In genomic region chr16:68285683-68286082, GRCh38 we compare ENCODE assay signal across 12 cellular contexts. TPM values are rescaled to one million over a fixed set of nuclear protein-coding genes. Genes with fewer than 3 reads are reported as not detected.
DNase-seq lines count a peak whose midpoint lies in the region; ATAC-seq and TF ChIP-seq lines count a peak whose summit lies in the region.
"Had no signal": no experiment of that assay in that cellular context is flagged by ENCODE, and none has a peak within 500 bp of the region (broad histone marks: within the 10 kb centered on the region; RNA-seq: fewer than 3 reads in every experiment).

No MANE protein-coding gene starts in this region.

- peaks cover 0 to 63% (median 29%) of the 10 kb centered on the region in 3 donors for H3K36me3 Mint-ChIP-seq in CD8-positive, alpha-beta memory T cell

- peaks cover 92 to 95% (median 95%) of the 10 kb centered on the region in 3 donors for H3K4me1 Mint-ChIP-seq in CD8-positive, alpha-beta memory T cell

- peaks cover 99% of the 10 kb centered on the region for H3K4me1 ChIP-seq in CD8-positive, alpha-beta memory T cell (ENCODE audit: insufficient read depth, low read length)
- H3K4me1 ChIP-seq in ascending aorta (peaks cover 20 to 39% of the 10 kb centered on the region in 2 donors), psoas muscle (peaks cover 93% of the 10 kb centered on the region)
- H3K4me1 ChIP-seq: body of pancreas had no signal

- intact Hi-C loops in ascending aorta (cut with DNase I), result no loop called here
- intact Hi-C loops in psoas muscle (cut with DNase I), result no loop called here

- H3K27me3 ChIP-seq in CD8-positive, alpha-beta memory T cell (ENCODE audit: insufficient read depth, low read length, poor library complexity, severe bottlenecking), result no peaks in the 10 kb centered on the region
- H3K27me3 ChIP-seq in HL-60 (ENCODE audit: insufficient read depth, poor library complexity, severe bottlenecking), result no peaks in the 10 kb centered on the region
- H3K27me3 ChIP-seq in ascending aorta, result no peaks in the 10 kb centered on the region
- H3K27me3 ChIP-seq in psoas muscle (ENCODE audit: insufficient read depth in 3 of 3, low read length in 2 of 3), result no peaks in the 10 kb centered on the region
- H3K27me3 ChIP-seq: body of pancreas had no signal

- H3K27ac ChIP-seq in CD8-positive, alpha-beta memory T cell (ENCODE audit: low read depth, low read length), result no peak overlapping the region
- H3K27ac ChIP-seq in HL-60 (replicated peaks) (peak overlapping the region; percentile 88), ascending aorta (peak overlapping the region; percentile 41 to 47), psoas muscle (peak overlapping the region; percentile 91)

- peaks cover 16% of the 10 kb centered on the region for H3K36me3 ChIP-seq in CD8-positive, alpha-beta memory T cell (ENCODE audit: insufficient read depth, low read length)
- H3K36me3 ChIP-seq in ascending aorta, result peaks cover 20 to 24% of the 10 kb centered on the region in 2 donors
- peaks cover 3 to 89% of the 10 kb centered on the region in 2 donors for H3K36me3 ChIP-seq in psoas muscle (ENCODE audit: insufficient read depth in 1 of 2, low read depth in 1 of 2)

- no peak for DNase-seq in CD8-positive, alpha-beta memory T cell
- DNase-seq in HL-60 (ENCODE audit: low read depth in 1 of 2, low spot score in 1 of 2), result no peak
- DNase-seq in ascending aorta (ENCODE audit: low spot score in 2 of 2), result no peak
- no peak for DNase-seq in psoas muscle
- DNase-seq in AML-193 (lab: John Stamatoyannopoulos, UW), result no peak
- no peak for DNase-seq in HK-2 (ENCODE audit: unreplicated experiment)
- DNase-seq: activated CD4-positive, alpha-beta T cell treated with anti-CD3 and anti-CD28 coated beads for 48 hours; NCI-H1436; NCI-H69 had no signal

- WGBS in psoas muscle, 3 donors, result 89 to 97% (median 93%) methylated on average over 3 of the region's 3 CpGs

- TF ChIP-seq CTCF in HL-60 (IDR thresholded peaks at IDR 0.05; ENCODE audit: insufficient read depth, low read length) (no peak), ascending aorta (IDR thresholded peaks at IDR 0.05) (no peak), psoas muscle (IDR thresholded peaks at IDR 0.05) (no peak)

- H3K27ac Mint-ChIP-seq in CD8-positive, alpha-beta memory T cell, result peak overlapping the region; percentile 80 to 98 (median 90)

- ATAC-seq in psoas muscle, result no peak
- ATAC-seq in HG02759 (IDR thresholded peaks at IDR 0.05; ENCODE audit: unreplicated experiment), result no peak
- ATAC-seq in GM21360 (IDR thresholded peaks at IDR 0.05; ENCODE audit: unreplicated experiment), result no peak
- ATAC-seq: body of pancreas had no signal

- CTCF ChIA-PET in CD8-positive, alpha-beta memory T cell (lab: Charles Lee), result interaction anchor here (1.1 to 22.1 kb wide), 8 partner anchors 9 to 43 kb away, joined by 4 to 319 read pairs (median 10); partner anchors contain the start of genes PRMT7, SLC7A6 and SLC7A6OS

- H3K4me3 ChIP-seq in CD8-positive, alpha-beta memory T cell (ENCODE audit: low read length), result peak overlapping the region; percentile 57
- no peak overlapping the region for H3K4me3 ChIP-seq in HL-60 (replicated peaks; ENCODE audit: insufficient read depth, low read length)
- H3K4me3 ChIP-seq in ascending aorta, result no peak overlapping the region
- H3K4me3 ChIP-seq in psoas muscle, result peak overlapping the region; percentile 18
- H3K4me3 ChIP-seq: body of pancreas had no signal

- no peaks in the 10 kb centered on the region for H3K27me3 Mint-ChIP-seq in CD8-positive, alpha-beta memory T cell

- no peaks in the 10 kb centered on the region for H3K9me3 ChIP-seq in CD8-positive, alpha-beta memory T cell (ENCODE audit: low read length)
- no peaks in the 10 kb centered on the region for H3K9me3 ChIP-seq in ascending aorta
- no peaks in the 10 kb centered on the region for H3K9me3 ChIP-seq in psoas muscle
- H3K9me3 ChIP-seq: body of pancreas had no signal

- H3K4me3 Mint-ChIP-seq in CD8-positive, alpha-beta memory T cell, result peak overlapping the region in 6 of 7 donors; percentile 79 to 90 (median 84)

- H3K9me3 Mint-ChIP-seq in CD8-positive, alpha-beta memory T cell, result no peaks in the 10 kb centered on the region

- POLR2A ChIA-PET in CD8-positive, alpha-beta memory T cell (lab: Charles Lee), result interaction anchor here (0.6 to 3.5 kb wide), 8 partner anchors 10 to 567 kb away, joined by 3 to 21 read pairs (median 6); partner anchors contain the start of genes GFOD2, PRMT7, SLC7A6 and SLC7A6OS

RNA-seq across cellular contexts. Expression of gene SLC7A6, which starts 21.4 kb away (rescaled TPM):
- 10 to 100 TPM; 91.2 to 94.9 TPM for total RNA-seq in CD8-positive, alpha-beta memory T cell
- 18.7 TPM for polyA plus RNA-seq in CD8-positive, alpha-beta memory T cell
- total RNA-seq in ascending aorta (27.7 TPM), psoas muscle (100 to 1,000 TPM in 1 of 4 donors, 10 to 100 TPM in 3; 25.6 to 217 (median 70.5) TPM)
- polyA plus RNA-seq in psoas muscle, result 10 to 100 TPM in 2 of 3 donors, 1 to 10 TPM in 1; 9.2 to 55.2 (median 36.4) TPM

RNA-seq across cellular contexts. Expression of gene SLC7A6OS, which starts 25.1 kb away (rescaled TPM):
- total RNA-seq in CD8-positive, alpha-beta memory T cell, result 10 to 100 TPM; 21.8 to 25.5 TPM
- 28.2 TPM for polyA plus RNA-seq in CD8-positive, alpha-beta memory T cell
- 14.4 TPM for total RNA-seq in ascending aorta
- 10 to 100 TPM in 2 of 4 donors, 1 to 10 TPM in 2; 7.9 to 12.6 (median 9.9) TPM for total RNA-seq in psoas muscle
- 10 to 100 TPM in 1 of 3 donors, 1 to 10 TPM in 2; 5.8 to 16.3 (median 9.5) TPM for polyA plus RNA-seq in psoas muscle

RNA-seq across cellular contexts. Expression of gene PRMT7, which starts 25.1 kb away (rescaled TPM):
- 10 to 100 TPM; 61.1 to 67.5 TPM for total RNA-seq in CD8-positive, alpha-beta memory T cell
- 41.8 TPM for polyA plus RNA-seq in CD8-positive, alpha-beta memory T cell
- total RNA-seq in ascending aorta, result 25.1 TPM
- 10 to 100 TPM; 19.9 to 31.4 (median 26.6) TPM for total RNA-seq in psoas muscle
- 10 to 100 TPM; 18.9 to 45.1 (median 20.4) TPM for polyA plus RNA-seq in psoas muscle

RNA-seq across cellular contexts. Expression of gene PLA2G15, which starts 40.5 kb away (rescaled TPM):
- total RNA-seq in CD8-positive, alpha-beta memory T cell, result 1 to 10 TPM; 9.0 to 9.4 TPM
- polyA plus RNA-seq in CD8-positive, alpha-beta memory T cell, result 11.0 TPM
- total RNA-seq in ascending aorta (21.9 TPM), psoas muscle (10 to 100 TPM; 28.0 to 65.0 (median 31.0) TPM)
- 10 to 100 TPM; 13.0 to 31.7 (median 22.6) TPM for polyA plus RNA-seq in psoas muscle

RNA-seq across cellular contexts. Expression of gene ESRP2, which starts 49.8 kb away (rescaled TPM):
- under 1 TPM; 0.11 to 0.27 TPM for total RNA-seq in CD8-positive, alpha-beta memory T cell
- 0.32 TPM for polyA plus RNA-seq in CD8-positive, alpha-beta memory T cell
- total RNA-seq in ascending aorta (not detected), psoas muscle (not detected)
- polyA plus RNA-seq in psoas muscle, result under 1 TPM; 0.03 to 0.08 (median 0.05) TPM

Comparison
In these comparisons a context has a peak if more than half of its experiments do, and no peak if none do; other contexts are left out.
1. H3K4me3 ChIP-seq: peak in CD8-positive, alpha-beta memory T cell (single experiment) and psoas muscle (single experiment); none in HL-60 (single experiment) and ascending aorta (0 of 2).